21 cellular contexts compared by ENCODE assay signal in genomic region chr4:69749771-69750170, GRCh38. TPM values are rescaled to one million over a fixed set of nuclear protein-coding genes. Genes with fewer than 3 reads are reported as not detected.
DNase-seq lines count a peak whose midpoint lies in the region; ATAC-seq, FAIRE-seq and TF ChIP-seq lines count a peak whose summit lies in the region.
"Had no signal": no experiment of that assay in that cellular context is flagged by ENCODE, and none has a peak within 500 bp of the region (broad histone marks: within the 10 kb centered on the region; RNA-seq: fewer than 3 reads in every experiment).

No MANE protein-coding gene starts in this region.

- H3K4me1 Mint-ChIP-seq in naive thymus-derived CD4-positive, alpha-beta T cell = peaks cover 0 to 46% (median 23%) of the 10 kb centered on the region in 7 donors

- peak overlapping the region; percentile 45 for H3K4me2 ChIP-seq in GM23248 (ENCODE audit: unreplicated experiment)

- H3K9me2 ChIP-seq in GM23248 (ENCODE audit: insufficient read depth) = no peaks in the 10 kb centered on the region

- no peak for TF ChIP-seq POLR2A in GM12891 (IDR thresholded peaks at IDR 0.05; ENCODE audit: low read depth, low read length)

- no peaks in the 10 kb centered on the region for H3K27me3 ChIP-seq in GM23248 (replicated peaks; ENCODE audit: insufficient read depth)
- no peaks in the 10 kb centered on the region for H3K27me3 ChIP-seq in naive thymus-derived CD4-positive, alpha-beta T cell (ENCODE audit: control insufficient read depth in 2 of 2, insufficient read depth in 2 of 2, low read length in 2 of 2)
- no peaks in the 10 kb centered on the region for H3K27me3 ChIP-seq in MG63

- peaks cover 16 to 89% (median 82%) of the 10 kb centered on the region in 5 donors for H3K36me3 Mint-ChIP-seq in naive thymus-derived CD4-positive, alpha-beta T cell
- peaks cover 36 to 45% of the 10 kb centered on the region in 2 donors for H3K36me3 Mint-ChIP-seq in activated naive CD4-positive, alpha-beta T cell treated with anti-CD3 and anti-CD28 coated beads, Interleukin-2, amount 50 U/mL, for 72 hours

- H3K9me3 ChIP-seq in GM23248 (ENCODE audit: low read depth) (no peaks in the 10 kb centered on the region), MG63 (no peaks in the 10 kb centered on the region)
- peaks cover 0 to 12% (median 0%) of the 10 kb centered on the region in 3 experiments for H3K9me3 ChIP-seq in naive thymus-derived CD4-positive, alpha-beta T cell (ENCODE audit: control insufficient read depth in 2 of 3, low read length in 3 of 3)
- H3K9me3 ChIP-seq: mucosa of descending colon had no signal

- H3K9ac ChIP-seq in GM23248 = no peak overlapping the region

- POLR2A ChIA-PET in RWPE1 (lab: Yijun Ruan, JAX; ENCODE audit: low non-redundant PET) = no interaction called here
- POLR2A ChIA-PET in naive thymus-derived CD4-positive, alpha-beta T cell (lab: Charles Lee) = no interaction called here

- H3K4me3 Mint-ChIP-seq in naive thymus-derived CD4-positive, alpha-beta T cell = no peak overlapping the region
- H3K4me3 Mint-ChIP-seq: activated naive CD4-positive, alpha-beta T cell treated with anti-CD3 and anti-CD28 coated beads, Interleukin-2, amount 50 U/mL, for 24 hours had no signal

- DNase-seq in GM23248 = peak; percentile 60
- peak; percentile 18 for DNase-seq in RWPE1 (ENCODE audit: low spot score)
- DNase-seq in epithelial cell of esophagus (ENCODE audit: low read depth) = peak; percentile 81
- no peak for DNase-seq in naive thymus-derived CD4-positive, alpha-beta T cell
- no peak for DNase-seq in NK-92 treated with Interleukin-12 subunit alpha and Interleukin-12 subunit beta, amount 100 ng/mL, for 24 hours (lab: John Stamatoyannopoulos, UW)
- DNase-seq in MG63 = no peak
- DNase-seq in activated naive CD4-positive, alpha-beta T cell treated with anti-CD3 and anti-CD28 coated beads, Interleukin-2, amount 50 U/mL, for 72 hours (ENCODE audit: low spot score in 2 of 2) = no peak
- DNase-seq in GM12891 (ENCODE audit: insufficient read length, low spot score) = no peak
- DNase-seq: activated CD4-positive, alpha-beta T cell treated with anti-CD3 and anti-CD28 coated beads for 48 hours; cerebellar nuclear complex; GDM1; HCEC 1CT; islet precursor cell; mucosa of descending colon; NCI-H1105 treated with DMSO at 0.1 percent for 48 hours; NCI-H2171 treated with DMSO at 0.1 percent for 48 hours; Right ventricle myocardium superior; stimulated activated naive CD4-positive, alpha-beta T cell; T1000 had no signal

- CTCF ChIA-PET in RWPE1 (lab: Yijun Ruan, JAX) = no interaction called here
- CTCF ChIA-PET in naive thymus-derived CD4-positive, alpha-beta T cell (lab: Charles Lee) = no interaction called here

- TF ChIP-seq CTCF in RWPE1 (conservative IDR thresholded peaks at IDR 0.05; ENCODE audit: low read depth) (no peak), epithelial cell of esophagus (IDR thresholded peaks at IDR 0.05; ENCODE audit: insufficient read depth, low read depth, low read length, missing control alignments) (no peak)

- FAIRE-seq in GM12891 (lab: Jason Lieb, UNC) = no peak
- FAIRE-seq: endometrium had no signal

- WGBS in GM23248 (ENCODE audit: low coverage in 1 of 2, low lambda C conversion rate in 2 of 2, missing lambda C conversion rate in 2 of 2), 2 experiments = 63 to 70% methylated on average over 2 of the region's 2 CpGs

- peaks cover 14% of the 10 kb centered on the region for H3F3A ChIP-seq in GM23248 (ENCODE audit: insufficient read depth)

- H3K4me3 ChIP-seq in GM23248 = 0 out of 2 replicates have a peak overlapping the region, but pooled peaks have one; percentile 3
- H3K4me3 ChIP-seq in epithelial cell of esophagus (ENCODE audit: low read length) = no peak overlapping the region
- H3K4me3 ChIP-seq in naive thymus-derived CD4-positive, alpha-beta T cell (ENCODE audit: low read length) = no peak overlapping the region
- H3K4me3 ChIP-seq in MG63 = no peak overlapping the region
- H3K4me3 ChIP-seq: mucosa of descending colon had no signal

- H3K79me2 ChIP-seq in GM23248 (ENCODE audit: insufficient read depth) = no peaks in the 10 kb centered on the region

- H3K27ac Mint-ChIP-seq in naive thymus-derived CD4-positive, alpha-beta T cell = no peak overlapping the region
- H3K27ac Mint-ChIP-seq in activated naive CD4-positive, alpha-beta T cell treated with anti-CD3 and anti-CD28 coated beads, Interleukin-2, amount 50 U/mL, for 72 hours = no peak overlapping the region
- H3K27ac Mint-ChIP-seq: activated naive CD4-positive, alpha-beta T cell treated with anti-CD3 and anti-CD28 coated beads, Interleukin-2, amount 50 U/mL, for 24 hours had no signal

- ATAC-seq in naive thymus-derived CD4-positive, alpha-beta T cell = peak; percentile 27
- ATAC-seq in activated naive CD4-positive, alpha-beta T cell treated with anti-CD3 and anti-CD28 coated beads, Interleukin-2, amount 50 U/mL, for 72 hours = no peak
- ATAC-seq: mucosa of descending colon had no signal

- peaks cover 33% of the 10 kb centered on the region for H3K4me1 ChIP-seq in GM23248 (ENCODE audit: insufficient read depth)
- no peaks in the 10 kb centered on the region for H3K4me1 ChIP-seq in naive thymus-derived CD4-positive, alpha-beta T cell (ENCODE audit: control insufficient read depth in 2 of 2, insufficient read depth in 2 of 2, low read length in 2 of 2)

- in situ Hi-C loops in GM23248 (cut with MboI) = no loop called here

- H3K27me3 Mint-ChIP-seq in naive thymus-derived CD4-positive, alpha-beta T cell = no peaks in the 10 kb centered on the region
- H3K27me3 Mint-ChIP-seq: activated naive CD4-positive, alpha-beta T cell treated with anti-CD3 and anti-CD28 coated beads, Interleukin-2, amount 50 U/mL, for 24 hours had no signal

- intact Hi-C loops in naive thymus-derived CD4-positive, alpha-beta T cell (cut with micrococcal nuclease) = no loop called here

- H3K27ac ChIP-seq in GM23248 (no peak overlapping the region), RWPE1 (no peak overlapping the region)
- H3K27ac ChIP-seq in naive thymus-derived CD4-positive, alpha-beta T cell (ENCODE audit: low read depth, low read length) = no peak overlapping the region

- H4K20me1 ChIP-seq in GM23248 (ENCODE audit: insufficient read depth) = no peaks in the 10 kb centered on the region

- H3K9me3 Mint-ChIP-seq in naive thymus-derived CD4-positive, alpha-beta T cell = peaks cover 8 to 85% (median 32%) of the 10 kb centered on the region in 11 donors
- peaks cover 8 to 29% of the 10 kb centered on the region in 2 donors for H3K9me3 Mint-ChIP-seq in activated naive CD4-positive, alpha-beta T cell treated with anti-CD3 and anti-CD28 coated beads, Interleukin-2, amount 50 U/mL, for 72 hours

- no peak overlapping the region for H2AFZ ChIP-seq in GM23248

- H3K36me3 ChIP-seq in GM23248 (ENCODE audit: low read depth) (no peaks in the 10 kb centered on the region), MG63 (no peaks in the 10 kb centered on the region)
- H3K36me3 ChIP-seq in naive thymus-derived CD4-positive, alpha-beta T cell (ENCODE audit: control insufficient read depth in 2 of 3, insufficient read depth in 3 of 3, low read length in 3 of 3) = peaks cover 0 to 11% (median 0%) of the 10 kb centered on the region in 3 experiments

TF ChIP-seq in GM12891, 5 proteins besides CTCF, POLR2A, EP300 and RAD21:
- no peak for TF ChIP-seq POLR2AphosphoS5 (IDR thresholded peaks at IDR 0.05; ENCODE audit: low read depth, low read length)
- no peak for TF ChIP-seq TAF1 (IDR thresholded peaks at IDR 0.05; ENCODE audit: low read depth, low read length)
- TF ChIP-seq POU2F2 (IDR thresholded peaks at IDR 0.05; ENCODE audit: low read depth, low read length) = no peak
- no peak for TF ChIP-seq PAX5 (IDR thresholded peaks at IDR 0.05; ENCODE audit: insufficient read depth, low read length, severe bottlenecking)
- no peak for TF ChIP-seq SPI1 (IDR thresholded peaks at IDR 0.05; ENCODE audit: low read depth, low read length)

RNA-seq across cellular contexts. Expression of gene SULT1B1, which starts 10.6 kb away (rescaled TPM):
- 2.6 TPM in 1 of 2 replicates, not detected in the other for total RNA-seq in GM23248 (2014; rRNA removed; shearing (Covaris generic))
- 0.10 and 0.11 TPM in 2 replicates for polyA plus RNA-seq in GM23248 (2016; fragmentation: Nextera tagmentation; extraction: Ambion mirVana)
- total RNA-seq in naive thymus-derived CD4-positive, alpha-beta T cell = 10 to 100 TPM in 4 of 5 experiments, 1 to 10 TPM in 1; 8.2 to 32.0 (median 17.2) TPM
- polyA plus RNA-seq in naive thymus-derived CD4-positive, alpha-beta T cell = 10 to 100 TPM; 13.2 to 14.9 TPM
- total RNA-seq in MG63 (2014; rRNA removed; shearing (Covaris generic); ENCODE audit: low replicate concordance) = 0.03 TPM in 1 of 2 replicates, not detected in the other
- total RNA-seq in activated naive CD4-positive, alpha-beta T cell treated with anti-CD3 and anti-CD28 coated beads, Interleukin-2, amount 50 U/mL, for 72 hours = 1 to 10 TPM; 2.4 to 3.2 TPM
- not detected for polyA plus RNA-seq in GM12891 (2012; ENCODE audit: low read depth, missing spikeins)

Comparison
In these comparisons a context has a peak if more than half of its experiments do, and no peak if none do; other contexts are left out.
1. DNase-seq: peak in GM23248 (single experiment), RWPE1 (single experiment) and epithelial cell of esophagus (single experiment); none in naive thymus-derived CD4-positive, alpha-beta T cell (0 of 9), NK-92 treated with Interleukin-12 subunit alpha and Interleukin-12 subunit beta, amount 100 ng/mL, for 24 hours (single experiment), MG63 (single experiment), activated naive CD4-positive, alpha-beta T cell treated with anti-CD3 and anti-CD28 coated beads, Interleukin-2, amount 50 U/mL, for 72 hours (0 of 2) and GM12891 (single experiment).